1 cellular context compared by ENCODE assay signal in genomic region chr1:228372183-228373003, GRCh38.
TF ChIP-seq lines count a peak whose summit lies in the region.

No MANE protein-coding gene starts in this region.

TF ChIP-seq in K562, 482 proteins besides CTCF, POLR2A, EP300 and RAD21 (continued from another document and continues in another):
- no peak for TF ChIP-seq ZNF431 (CRISPR knock-in tag; IDR thresholded peaks at IDR 0.05)
- TF ChIP-seq HNRNPUL1 (IDR thresholded peaks at IDR 0.05; ENCODE audit: low read length) = no peak
- TF ChIP-seq EGR1 (conservative IDR thresholded peaks at IDR 0.05) = peak; percentile 49
- TF ChIP-seq ADNP (tag; IDR thresholded peaks at IDR 0.05) = no peak
- no peak for TF ChIP-seq ELF1 (tag; IDR thresholded peaks at IDR 0.05)
- no peak for TF ChIP-seq NCOA4 (IDR thresholded peaks at IDR 0.05; ENCODE audit: partially characterized antibody)
- no peak for TF ChIP-seq HEY1 (CRISPR knock-in tag; IDR thresholded peaks at IDR 0.05; ENCODE audit: borderline replicate concordance)
- TF ChIP-seq GMEB1 (CRISPR knock-in tag; IDR thresholded peaks at IDR 0.05) = no peak
- TF ChIP-seq ZNF224 (CRISPR knock-in tag; IDR thresholded peaks at IDR 0.05) = no peak
- TF ChIP-seq CBX5 (IDR thresholded peaks at IDR 0.05; ENCODE audit: borderline replicate concordance, low read depth) = no peak
- peak; percentile 91 for TF ChIP-seq NFIC (IDR thresholded peaks at IDR 0.05)
- no peak for TF ChIP-seq ZFP30 (CRISPR knock-in tag; IDR thresholded peaks at IDR 0.05; ENCODE audit: borderline replicate concordance)
- TF ChIP-seq POLR2AphosphoS2 (IDR thresholded peaks at IDR 0.05; ENCODE audit: low read length) = no peak
- TF ChIP-seq STAT5A (IDR thresholded peaks at IDR 0.05; ENCODE audit: borderline replicate concordance, low read length) = no peak
- no peak for TF ChIP-seq CHAMP1 (IDR thresholded peaks at IDR 0.05)
- TF ChIP-seq ZNF57 (CRISPR knock-in tag; IDR thresholded peaks at IDR 0.05) = no peak
- no peak for TF ChIP-seq LEF1 (IDR thresholded peaks at IDR 0.05)
- peak; percentile 63 for TF ChIP-seq ZFX (CRISPR knock-in tag; IDR thresholded peaks at IDR 0.05)
- TF ChIP-seq CREBBP (IDR thresholded peaks at IDR 0.05; ENCODE audit: low read depth, low read length) = no peak
- no peak for TF ChIP-seq THAP7 (CRISPR knock-in tag; IDR thresholded peaks at IDR 0.05)
- TF ChIP-seq KLF1 (tag; IDR thresholded peaks at IDR 0.05) = no peak
- TF ChIP-seq SAP30 (IDR thresholded peaks at IDR 0.05; ENCODE audit: borderline replicate concordance, insufficient read depth, low read depth, low read length, poor library complexity, severe bottlenecking) = peak; percentile 46
- no peak for TF ChIP-seq POLR2B (IDR thresholded peaks at IDR 0.05; ENCODE audit: low read depth, partially characterized antibody)
- TF ChIP-seq IRF9 (tag; IDR thresholded peaks at IDR 0.05) = no peak
- no peak for TF ChIP-seq AFF4 (CRISPR knock-in tag; IDR thresholded peaks at IDR 0.05)
- no peak for TF ChIP-seq RNF219 (CRISPR knock-in tag; IDR thresholded peaks at IDR 0.05)
- TF ChIP-seq ZNF282 (CRISPR knock-in tag; IDR thresholded peaks at IDR 0.05) = no peak
- no peak for TF ChIP-seq IRF1 (CRISPR knock-in tag; IDR thresholded peaks at IDR 0.05; ENCODE audit: borderline replicate concordance)
- no peak for TF ChIP-seq BMI1 (IDR thresholded peaks at IDR 0.05; ENCODE audit: low read length)
- no peak for TF ChIP-seq CCAR2 (IDR thresholded peaks at IDR 0.05; ENCODE audit: low read depth, low read length)
- TF ChIP-seq SAFB (IDR thresholded peaks at IDR 0.05; ENCODE audit: borderline replicate concordance, low read depth, low read length) = peak; percentile 62; the same call in 1 of the 2 replicates
- no peak for TF ChIP-seq ATF7 (IDR thresholded peaks at IDR 0.05)
- TF ChIP-seq E2F5 (CRISPR knock-in tag; IDR thresholded peaks at IDR 0.05) = no peak
- TF ChIP-seq ZNF445 (CRISPR knock-in tag; IDR thresholded peaks at IDR 0.05; ENCODE audit: low read depth) = no peak
- no peak; the same call in 1 of the 2 replicates for TF ChIP-seq RUNX1 (IDR thresholded peaks at IDR 0.05; ENCODE audit: low read depth)
- peak; percentile 51 for TF ChIP-seq RBFOX2 (IDR thresholded peaks at IDR 0.05; ENCODE audit: low read depth, low read length)
- no peak for TF ChIP-seq EHMT2 (IDR thresholded peaks at IDR 0.05)
- TF ChIP-seq ZNF124 (CRISPR knock-in tag; IDR thresholded peaks at IDR 0.05) = no peak
- no peak for TF ChIP-seq CSDE1 (IDR thresholded peaks at IDR 0.05)
- no peak for TF ChIP-seq PCBP2 (IDR thresholded peaks at IDR 0.05; ENCODE audit: low read depth, low read length, poor library complexity, severe bottlenecking)
- TF ChIP-seq RNF2 (IDR thresholded peaks at IDR 0.05) = no peak
- TF ChIP-seq ELF2 (CRISPR knock-in tag; IDR thresholded peaks at IDR 0.05) = no peak
- TF ChIP-seq ZBTB2 (IDR thresholded peaks at IDR 0.05) = peak; percentile 57
- no peak for TF ChIP-seq GTF2B (IDR thresholded peaks at IDR 0.05; ENCODE audit: extremely low read depth, insufficient read length)
- no peak for TF ChIP-seq ZNF212 (CRISPR knock-in tag; IDR thresholded peaks at IDR 0.05)
- TF ChIP-seq MTF1 (CRISPR knock-in tag; IDR thresholded peaks at IDR 0.05; ENCODE audit: borderline replicate concordance) = no peak
- no peak for TF ChIP-seq SIRT6 (IDR thresholded peaks at IDR 0.05; ENCODE audit: low read depth, low read length)
- no peak for TF ChIP-seq THRAP3 (IDR thresholded peaks at IDR 0.05; ENCODE audit: borderline replicate concordance)
- no peak for TF ChIP-seq ZC3H8 (IDR thresholded peaks at IDR 0.05)
- no peak for TF ChIP-seq ELK1 (CRISPR knock-in tag; IDR thresholded peaks at IDR 0.05)
- TF ChIP-seq GTF2E2 (tag; IDR thresholded peaks at IDR 0.05) = no peak
